Comparison of ENCODE assay signal across 1 cellular context in the genomic region with DNA sequence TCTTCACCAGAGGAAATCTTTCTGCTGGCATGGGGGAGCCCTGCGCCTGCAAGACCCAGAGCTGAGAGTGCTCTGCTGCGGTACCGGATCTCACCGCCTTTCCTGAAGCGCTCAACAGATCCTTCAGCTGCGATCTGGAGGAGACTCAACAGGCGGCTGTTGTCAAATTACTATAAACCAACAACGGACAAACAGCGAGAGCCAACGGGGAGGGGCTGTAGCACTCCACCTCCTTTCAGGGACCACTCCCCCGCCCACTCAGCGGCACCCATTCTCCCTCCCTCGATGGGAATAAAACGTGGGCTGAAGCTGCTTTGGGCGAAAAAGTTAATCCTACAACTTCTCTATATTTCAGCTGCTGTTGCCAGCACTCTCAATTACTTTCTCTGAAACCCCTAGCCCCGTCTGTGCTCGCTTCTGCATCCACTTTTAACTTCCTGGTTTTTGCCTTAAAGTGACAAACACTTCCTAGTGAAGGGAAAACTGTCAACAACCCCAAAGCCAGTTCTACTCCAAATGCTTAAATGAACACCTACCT.
A peak's percentile ranks its signal among the peaks of the same experiment; 100 is the strongest.
TF ChIP-seq lines count a peak whose summit lies in the region.

A gene with protein sequence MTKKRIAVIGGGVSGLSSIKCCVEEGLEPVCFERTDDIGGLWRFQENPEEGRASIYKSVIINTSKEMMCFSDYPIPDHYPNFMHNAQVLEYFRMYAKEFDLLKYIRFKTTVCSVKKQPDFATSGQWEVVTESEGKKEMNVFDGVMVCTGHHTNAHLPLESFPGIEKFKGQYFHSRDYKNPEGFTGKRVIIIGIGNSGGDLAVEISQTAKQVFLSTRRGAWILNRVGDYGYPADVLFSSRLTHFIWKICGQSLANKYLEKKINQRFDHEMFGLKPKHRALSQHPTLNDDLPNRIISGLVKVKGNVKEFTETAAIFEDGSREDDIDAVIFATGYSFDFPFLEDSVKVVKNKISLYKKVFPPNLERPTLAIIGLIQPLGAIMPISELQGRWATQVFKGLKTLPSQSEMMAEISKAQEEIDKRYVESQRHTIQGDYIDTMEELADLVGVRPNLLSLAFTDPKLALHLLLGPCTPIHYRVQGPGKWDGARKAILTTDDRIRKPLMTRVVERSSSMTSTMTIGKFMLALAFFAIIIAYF (minus strand): TSS at position 147 of the 538 bp plus-strand sequence. CDS start 310 bp downstream, outside the sequence.

TF ChIP-seq in HepG2, 621 proteins besides CTCF, POLR2A, EP300 and RAD21 (continued from another document and continues in another):
- 0 out of 2 replicates have a peak, but pooled peaks have one; percentile 23 for TF ChIP-seq GATAD1 (CRISPR knock-in tag; IDR thresholded peaks at IDR 0.05)
- TF ChIP-seq NONO (IDR thresholded peaks at IDR 0.05), result no peak
- TF ChIP-seq NONO (CRISPR knock-in tag; conservative IDR thresholded peaks at IDR 0.05), result no peak
- no peak for TF ChIP-seq ARID3A (IDR thresholded peaks at IDR 0.05; ENCODE audit: low read depth, low read length)
- no peak for TF ChIP-seq GTF2F1 (IDR thresholded peaks at IDR 0.05; ENCODE audit: low read length)
- TF ChIP-seq ZBTB49 (CRISPR knock-in tag; IDR thresholded peaks at IDR 0.05; ENCODE audit: borderline replicate concordance), result no peak
- 0 out of 2 replicates have a peak, but pooled peaks have one; percentile 33 for TF ChIP-seq ZNF564 (CRISPR knock-in tag; IDR thresholded peaks at IDR 0.05)
- TF ChIP-seq FOXA3 (CRISPR knock-in tag; IDR thresholded peaks at IDR 0.05), result peak; percentile 33
- no peak for TF ChIP-seq TGIF2 (CRISPR knock-in tag; IDR thresholded peaks at IDR 0.05)
- TF ChIP-seq ZNF792 (CRISPR knock-in tag; IDR thresholded peaks at IDR 0.05), result 0 out of 2 replicates have a peak, but pooled peaks have one; percentile 18
- TF ChIP-seq ZBTB40 (IDR thresholded peaks at IDR 0.05), result no peak
- TF ChIP-seq ZBTB40 (CRISPR knock-in tag; IDR thresholded peaks at IDR 0.05), result no peak
- TF ChIP-seq HOXA7 (CRISPR knock-in tag; IDR thresholded peaks at IDR 0.05), result no peak
- TF ChIP-seq ZNF558 (CRISPR knock-in tag; IDR thresholded peaks at IDR 0.05; ENCODE audit: borderline replicate concordance), result no peak
- TF ChIP-seq, protein P1, sequence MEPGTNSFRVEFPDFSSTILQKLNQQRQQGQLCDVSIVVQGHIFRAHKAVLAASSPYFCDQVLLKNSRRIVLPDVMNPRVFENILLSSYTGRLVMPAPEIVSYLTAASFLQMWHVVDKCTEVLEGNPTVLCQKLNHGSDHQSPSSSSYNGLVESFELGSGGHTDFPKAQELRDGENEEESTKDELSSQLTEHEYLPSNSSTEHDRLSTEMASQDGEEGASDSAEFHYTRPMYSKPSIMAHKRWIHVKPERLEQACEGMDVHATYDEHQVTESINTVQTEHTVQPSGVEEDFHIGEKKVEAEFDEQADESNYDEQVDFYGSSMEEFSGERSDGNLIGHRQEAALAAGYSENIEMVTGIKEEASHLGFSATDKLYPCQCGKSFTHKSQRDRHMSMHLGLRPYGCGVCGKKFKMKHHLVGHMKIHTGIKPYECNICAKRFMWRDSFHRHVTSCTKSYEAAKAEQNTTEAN (CRISPR knock-in tag; conservative IDR thresholded peaks at IDR 0.05), result no peak
- no peak for TF ChIP-seq ZMYM2 (CRISPR knock-in tag; IDR thresholded peaks at IDR 0.05)
- peak; percentile 63 for TF ChIP-seq TAF1 (CRISPR knock-in tag; IDR thresholded peaks at IDR 0.05)
- no peak for TF ChIP-seq MLLT10 (CRISPR knock-in tag; IDR thresholded peaks at IDR 0.05)
- TF ChIP-seq CENPX (CRISPR knock-in tag; IDR thresholded peaks at IDR 0.05), result no peak
- TF ChIP-seq SRF (IDR thresholded peaks at IDR 0.05; ENCODE audit: low read depth, low read length), result no peak
- TF ChIP-seq MLX (CRISPR knock-in tag; IDR thresholded peaks at IDR 0.05), result no peak
- peak; percentile 19; the same call in 1 of the 3 replicates for TF ChIP-seq MXI1 (IDR thresholded peaks at IDR 0.05; ENCODE audit: borderline replicate concordance, low read depth, low read length)
- TF ChIP-seq POLR2AphosphoS2 (IDR thresholded peaks at IDR 0.05; ENCODE audit: low read depth, low read length), result no peak
- peak; percentile 79 for TF ChIP-seq MED1 (CRISPR knock-in tag; IDR thresholded peaks at IDR 0.05)
- TF ChIP-seq AHR (CRISPR knock-in tag; IDR thresholded peaks at IDR 0.05), result no peak
- 0 out of 2 replicates have a peak, but pooled peaks have one; percentile 23 for TF ChIP-seq ZNF235 (CRISPR knock-in tag; IDR thresholded peaks at IDR 0.05; ENCODE audit: borderline replicate concordance)
- TF ChIP-seq, protein P2, sequence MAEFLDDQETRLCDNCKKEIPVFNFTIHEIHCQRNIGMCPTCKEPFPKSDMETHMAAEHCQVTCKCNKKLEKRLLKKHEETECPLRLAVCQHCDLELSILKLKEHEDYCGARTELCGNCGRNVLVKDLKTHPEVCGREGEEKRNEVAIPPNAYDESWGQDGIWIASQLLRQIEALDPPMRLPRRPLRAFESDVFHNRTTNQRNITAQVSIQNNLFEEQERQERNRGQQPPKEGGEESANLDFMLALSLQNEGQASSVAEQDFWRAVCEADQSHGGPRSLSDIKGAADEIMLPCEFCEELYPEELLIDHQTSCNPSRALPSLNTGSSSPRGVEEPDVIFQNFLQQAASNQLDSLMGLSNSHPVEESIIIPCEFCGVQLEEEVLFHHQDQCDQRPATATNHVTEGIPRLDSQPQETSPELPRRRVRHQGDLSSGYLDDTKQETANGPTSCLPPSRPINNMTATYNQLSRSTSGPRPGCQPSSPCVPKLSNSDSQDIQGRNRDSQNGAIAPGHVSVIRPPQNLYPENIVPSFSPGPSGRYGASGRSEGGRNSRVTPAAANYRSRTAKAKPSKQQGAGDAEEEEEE (CRISPR knock-in tag; IDR thresholded peaks at IDR 0.05; ENCODE audit: borderline replicate concordance), result no peak
- TF ChIP-seq, protein P3, sequence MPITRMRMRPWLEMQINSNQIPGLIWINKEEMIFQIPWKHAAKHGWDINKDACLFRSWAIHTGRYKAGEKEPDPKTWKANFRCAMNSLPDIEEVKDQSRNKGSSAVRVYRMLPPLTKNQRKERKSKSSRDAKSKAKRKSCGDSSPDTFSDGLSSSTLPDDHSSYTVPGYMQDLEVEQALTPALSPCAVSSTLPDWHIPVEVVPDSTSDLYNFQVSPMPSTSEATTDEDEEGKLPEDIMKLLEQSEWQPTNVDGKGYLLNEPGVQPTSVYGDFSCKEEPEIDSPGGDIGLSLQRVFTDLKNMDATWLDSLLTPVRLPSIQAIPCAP (CRISPR knock-in tag; IDR thresholded peaks at IDR 0.05; ENCODE audit: low read depth), result no peak
- TF ChIP-seq ZNF350 (CRISPR knock-in tag; IDR thresholded peaks at IDR 0.05; ENCODE audit: borderline replicate concordance, low read depth), result 0 out of 2 replicates have a peak, but pooled peaks have one; percentile 33
- TF ChIP-seq ZNF660 (CRISPR knock-in tag; IDR thresholded peaks at IDR 0.05; ENCODE audit: borderline replicate concordance, low read depth), result no peak
- no peak for TF ChIP-seq ZNF121 (CRISPR knock-in tag; IDR thresholded peaks at IDR 0.05)
- no peak for TF ChIP-seq NFE2L2 (IDR thresholded peaks at IDR 0.05; ENCODE audit: low read length)
- TF ChIP-seq ZNF776 (CRISPR knock-in tag; IDR thresholded peaks at IDR 0.05), result 0 out of 2 replicates have a peak, but pooled peaks have one; percentile 23
- TF ChIP-seq FOSL2 (CRISPR knock-in tag; IDR thresholded peaks at IDR 0.05), result no peak
- TF ChIP-seq FOXP4 (CRISPR knock-in tag; IDR thresholded peaks at IDR 0.05), result peak; percentile 70
